ENCODE assay signal across 8 cellular contexts in genomic region chr10:123154092-123154942, GRCh38. TPM values are rescaled to one million over a fixed set of nuclear protein-coding genes. Genes with fewer than 3 reads are reported as not detected.
A peak's percentile ranks its signal among the peaks of the same experiment; 100 is the strongest.
DNase-seq lines count a peak whose midpoint lies in the region; ATAC-seq lines count a peak whose summit lies in the region.

Gene BUB3 (plus strand): TSS chr10:123154402. CDS start chr10:123154918, 516 bp downstream.

- H3K36me3 Mint-ChIP-seq in activated naive CD4-positive, alpha-beta T cell treated with anti-CD3 and anti-CD28 coated beads, Interleukin-2, amount 50 U/mL, for 72 hours: peaks cover 47 to 48% of the 10 kb centered on the region in 2 donors

- peak within 1 kb of the TSS; percentile 99 to 100 for H3K27ac Mint-ChIP-seq in activated naive CD4-positive, alpha-beta T cell treated with anti-CD3 and anti-CD28 coated beads, Interleukin-2, amount 50 U/mL, for 72 hours

- H3K27ac ChIP-seq in temporal lobe (ENCODE audit: low read depth, low read length): no peak within 1 kb of the TSS

- H3K9me3 Mint-ChIP-seq in activated naive CD4-positive, alpha-beta T cell treated with anti-CD3 and anti-CD28 coated beads, Interleukin-2, amount 50 U/mL, for 72 hours: peaks cover 0 to 6% of the 10 kb centered on the region in 2 donors

- H3K4me3 ChIP-seq in GM08714 (ENCODE audit: low read length): peak within 1 kb of the TSS; percentile 87

- DNase-seq in NCI-H1092 treated with DMSO at 0.1 percent for 48 hours (lab: John Stamatoyannopoulos, UW) (peak; percentile 98), SKM-1 (lab: John Stamatoyannopoulos, UW; ENCODE audit: unreplicated experiment) (peak; percentile 98), glomerular endothelial cell (ENCODE audit: extremely low read depth, low read depth, low spot score) (peak; percentile 98), occipital lobe (lab: John Stamatoyannopoulos, UW) (peak; percentile 99)
- DNase-seq in activated naive CD4-positive, alpha-beta T cell treated with anti-CD3 and anti-CD28 coated beads, Interleukin-2, amount 50 U/mL, for 72 hours (ENCODE audit: low spot score in 2 of 2): peak; percentile 88 to 98

- peak; percentile 94 for ATAC-seq in HG02610 (IDR thresholded peaks at IDR 0.05; ENCODE audit: unreplicated experiment)
- ATAC-seq in activated naive CD4-positive, alpha-beta T cell treated with anti-CD3 and anti-CD28 coated beads, Interleukin-2, amount 50 U/mL, for 72 hours: peak; percentile 93 to 94

RNA-seq across cellular contexts. Expression of gene BUB3, which starts in this region (rescaled TPM):
- 100 to 1,000 TPM; 215 to 332 TPM for total RNA-seq in activated naive CD4-positive, alpha-beta T cell treated with anti-CD3 and anti-CD28 coated beads, Interleukin-2, amount 50 U/mL, for 72 hours
- total RNA-seq in glomerular endothelial cell (100 and 132 TPM in 2 replicates), occipital lobe (112 TPM), temporal lobe (68.4 TPM)
